In the genomic region with DNA sequence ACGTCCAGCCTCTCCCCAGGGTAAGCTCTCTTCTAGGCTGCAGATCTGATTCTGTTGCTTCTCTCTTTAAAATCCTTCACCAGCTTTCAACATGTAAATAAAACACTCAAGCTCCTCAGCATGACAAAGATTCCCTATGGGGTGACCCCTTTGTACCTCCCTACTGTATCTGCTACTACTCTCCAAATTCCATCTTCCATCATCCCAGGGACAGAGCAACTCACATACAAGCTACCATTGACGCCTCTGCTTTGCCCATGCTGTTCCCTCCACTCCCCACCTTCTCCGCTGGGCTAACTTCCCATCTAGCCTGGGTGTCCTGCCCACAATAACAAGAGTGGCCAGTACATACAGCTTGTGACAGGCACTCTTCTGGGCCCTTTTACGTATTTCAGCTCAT, we compare ENCODE assay signal across 1 cellular context.
TF ChIP-seq lines count a peak whose summit lies in the region.

No MANE protein-coding gene starts in this region.

TF ChIP-seq in GM23338, 12 proteins besides CTCF, POLR2A, EP300 and RAD21 (continued from another document):
- TF ChIP-seq, protein P1, sequence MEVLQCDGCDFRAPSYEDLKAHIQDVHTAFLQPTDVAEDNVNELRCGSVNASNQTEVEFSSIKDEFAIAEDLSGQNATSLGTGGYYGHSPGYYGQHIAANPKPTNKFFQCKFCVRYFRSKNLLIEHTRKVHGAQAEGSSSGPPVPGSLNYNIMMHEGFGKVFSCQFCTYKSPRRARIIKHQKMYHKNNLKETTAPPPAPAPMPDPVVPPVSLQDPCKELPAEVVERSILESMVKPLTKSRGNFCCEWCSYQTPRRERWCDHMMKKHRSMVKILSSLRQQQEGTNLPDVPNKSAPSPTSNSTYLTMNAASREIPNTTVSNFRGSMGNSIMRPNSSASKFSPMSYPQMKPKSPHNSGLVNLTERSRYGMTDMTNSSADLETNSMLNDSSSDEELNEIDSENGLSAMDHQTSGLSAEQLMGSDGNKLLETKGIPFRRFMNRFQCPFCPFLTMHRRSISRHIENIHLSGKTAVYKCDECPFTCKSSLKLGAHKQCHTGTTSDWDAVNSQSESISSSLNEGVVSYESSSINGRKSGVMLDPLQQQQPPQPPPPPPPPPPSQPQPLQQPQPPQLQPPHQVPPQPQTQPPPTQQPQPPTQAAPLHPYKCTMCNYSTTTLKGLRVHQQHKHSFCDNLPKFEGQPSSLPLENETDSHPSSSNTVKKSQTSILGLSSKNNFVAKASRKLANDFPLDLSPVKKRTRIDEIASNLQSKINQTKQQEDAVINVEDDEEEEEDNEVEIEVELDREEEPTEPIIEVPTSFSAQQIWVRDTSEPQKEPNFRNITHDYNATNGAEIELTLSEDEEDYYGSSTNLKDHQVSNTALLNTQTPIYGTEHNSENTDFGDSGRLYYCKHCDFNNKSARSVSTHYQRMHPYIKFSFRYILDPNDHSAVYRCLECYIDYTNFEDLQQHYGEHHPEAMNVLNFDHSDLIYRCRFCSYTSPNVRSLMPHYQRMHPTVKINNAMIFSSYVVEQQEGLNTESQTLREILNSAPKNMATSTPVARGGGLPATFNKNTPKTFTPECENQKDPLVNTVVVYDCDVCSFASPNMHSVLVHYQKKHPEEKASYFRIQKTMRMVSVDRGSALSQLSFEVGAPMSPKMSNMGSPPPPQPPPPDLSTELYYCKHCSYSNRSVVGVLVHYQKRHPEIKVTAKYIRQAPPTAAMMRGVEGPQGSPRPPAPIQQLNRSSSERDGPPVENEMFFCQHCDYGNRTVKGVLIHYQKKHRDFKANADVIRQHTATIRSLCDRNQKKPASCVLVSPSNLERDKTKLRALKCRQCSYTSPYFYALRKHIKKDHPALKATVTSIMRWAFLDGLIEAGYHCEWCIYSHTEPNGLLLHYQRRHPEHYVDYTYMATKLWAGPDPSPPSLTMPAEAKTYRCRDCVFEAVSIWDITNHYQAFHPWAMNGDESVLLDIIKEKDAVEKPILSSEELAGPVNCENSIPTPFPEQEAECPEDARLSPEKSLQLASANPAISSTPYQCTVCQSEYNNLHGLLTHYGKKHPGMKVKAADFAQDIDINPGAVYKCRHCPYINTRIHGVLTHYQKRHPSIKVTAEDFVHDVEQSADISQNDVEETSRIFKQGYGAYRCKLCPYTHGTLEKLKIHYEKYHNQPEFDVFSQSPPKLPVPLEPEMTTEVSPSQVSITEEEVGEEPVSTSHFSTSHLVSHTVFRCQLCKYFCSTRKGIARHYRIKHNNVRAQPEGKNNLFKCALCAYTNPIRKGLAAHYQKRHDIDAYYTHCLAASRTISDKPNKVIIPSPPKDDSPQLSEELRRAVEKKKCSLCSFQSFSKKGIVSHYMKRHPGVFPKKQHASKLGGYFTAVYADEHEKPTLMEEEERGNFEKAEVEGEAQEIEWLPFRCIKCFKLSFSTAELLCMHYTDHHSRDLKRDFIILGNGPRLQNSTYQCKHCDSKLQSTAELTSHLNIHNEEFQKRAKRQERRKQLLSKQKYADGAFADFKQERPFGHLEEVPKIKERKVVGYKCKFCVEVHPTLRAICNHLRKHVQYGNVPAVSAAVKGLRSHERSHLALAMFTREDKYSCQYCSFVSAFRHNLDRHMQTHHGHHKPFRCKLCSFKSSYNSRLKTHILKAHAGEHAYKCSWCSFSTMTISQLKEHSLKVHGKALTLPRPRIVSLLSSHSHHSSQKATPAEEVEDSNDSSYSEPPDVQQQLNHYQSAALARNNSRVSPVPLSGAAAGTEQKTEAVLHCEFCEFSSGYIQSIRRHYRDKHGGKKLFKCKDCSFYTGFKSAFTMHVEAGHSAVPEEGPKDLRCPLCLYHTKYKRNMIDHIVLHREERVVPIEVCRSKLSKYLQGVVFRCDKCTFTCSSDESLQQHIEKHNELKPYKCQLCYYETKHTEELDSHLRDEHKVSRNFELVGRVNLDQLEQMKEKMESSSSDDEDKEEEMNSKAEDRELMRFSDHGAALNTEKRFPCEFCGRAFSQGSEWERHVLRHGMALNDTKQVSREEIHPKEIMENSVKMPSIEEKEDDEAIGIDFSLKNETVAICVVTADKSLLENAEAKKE (CRISPR knock-in tag; IDR thresholded peaks at IDR 0.05), result peak; percentile 97
- TF ChIP-seq ETS1 (IDR thresholded peaks at IDR 0.05), result no peak
- no peak for TF ChIP-seq CREB1 (CRISPR knock-in tag; IDR thresholded peaks at IDR 0.05; ENCODE audit: low read depth)
- no peak for TF ChIP-seq ZNF114 (CRISPR knock-in tag; IDR thresholded peaks at IDR 0.05)
